In genomic region chr3:23108651-23109050, GRCh38 we compare ENCODE assay signal across 26 cellular contexts.
A peak's percentile ranks its signal among the peaks of the same experiment; 100 is the strongest.
DNase-seq lines count a peak whose midpoint lies in the region; ATAC-seq, FAIRE-seq and TF ChIP-seq lines count a peak whose summit lies in the region.
"Had no signal": no experiment of that assay in that cellular context is flagged by ENCODE, and none has a peak within 500 bp of the region (broad histone marks: within the 10 kb centered on the region; RNA-seq: fewer than 3 reads in every experiment).

No MANE protein-coding gene starts in this region.

- no peak overlapping the region for H2BK15ac ChIP-seq in IMR-90 (ENCODE audit: low read depth, low read length)

- no peak for FAIRE-seq in urothelium cell line (lab: Jason Lieb, UNC)
- FAIRE-seq: A549, D721Med, GM12878, GM19239, H54 had no signal

- H3K79me1 ChIP-seq in IMR-90 (ENCODE audit: low read depth in 1 of 2, low read length in 2 of 2), result no peaks in the 10 kb centered on the region

- BruUV-seq in IMR-90 (replicated peaks; lab: Mats Ljungman, UMichigan), result no TSS peak

- WGBS in IMR-90 (ENCODE audit: extremely low coverage in 2 of 2, insufficient read length in 1 of 2), 2 experiments, result no CpG with 5 or more reads among the region's 2 CpGs

- H2BK120ac ChIP-seq in IMR-90 (ENCODE audit: low read depth, low read length), result no peak overlapping the region

- no peaks in the 10 kb centered on the region for H3K4me1 ChIP-seq in IMR-90 (ENCODE audit: control insufficient read depth, insufficient read depth, low read length)
- H3K4me1 ChIP-seq in neural progenitor cell, result peaks cover 9% of the 10 kb centered on the region
- H3K4me1 ChIP-seq: BE2C, HAP-1 had no signal

- no peak overlapping the region for H2BK20ac ChIP-seq in IMR-90 (ENCODE audit: low read depth, low read length)

- no peak overlapping the region for H2BK5ac ChIP-seq in IMR-90 (ENCODE audit: low read depth, low read length, poor library complexity, severe bottlenecking)

- H3K79me2 ChIP-seq in neural progenitor cell (ENCODE audit: low read depth), result no peaks in the 10 kb centered on the region

- H4K91ac ChIP-seq in IMR-90 (ENCODE audit: insufficient read depth, low read depth, low read length), result no peak overlapping the region

- H3K4me3 Mint-ChIP-seq in neural progenitor cell, result no peak overlapping the region
- H3K4me3 Mint-ChIP-seq: CD14-positive monocyte; CD4-positive, alpha-beta T cell; CD8-positive, alpha-beta memory T cell; HFFc6 had no signal

- H2AFZ ChIP-seq in IMR-90 (replicated peaks; ENCODE audit: low read length, poor library complexity), result no peak overlapping the region
- peak overlapping the region; percentile 19 for H2AFZ ChIP-seq in neural progenitor cell (replicated peaks)

- no peaks in the 10 kb centered on the region for H3K9me3 Mint-ChIP-seq in neural progenitor cell
- H3K9me3 Mint-ChIP-seq: HFFc6 had no signal

- H4K20me1 ChIP-seq in IMR-90 (ENCODE audit: insufficient read depth, low read length), result no peaks in the 10 kb centered on the region
- no peaks in the 10 kb centered on the region for H4K20me1 ChIP-seq in neural progenitor cell (ENCODE audit: low read depth)
- H4K20me1 ChIP-seq: BLaER1 treated with 17β-estradiol and CSF1 and Interleukin-3, amounts not matched to agents 10 nM and 100 nM had no signal

- no peak overlapping the region for H4K5ac ChIP-seq in IMR-90 (ENCODE audit: low read depth, low read length)

- no peak overlapping the region for H3K4ac ChIP-seq in IMR-90 (ENCODE audit: low read depth, low read length)

- no peak overlapping the region for H3K18ac ChIP-seq in IMR-90 (ENCODE audit: low read depth, low read length)

- TF ChIP-seq RAD21 in IMR-90 (IDR thresholded peaks at IDR 0.05; ENCODE audit: low read length), result no peak

- H3K4me2 ChIP-seq in IMR-90 (ENCODE audit: low read depth, low read length) (no peak overlapping the region), neural progenitor cell (no peak overlapping the region)
- H3K4me2 ChIP-seq: A549; BLaER1 treated with 17β-estradiol and CSF1 and Interleukin-3, amounts not matched to agents 10 nM and 100 nM had no signal

- DNase-seq in IMR-90, result no peak
- DNase-seq in epithelial cell of esophagus (ENCODE audit: low read depth), result peak; percentile 50
- no peak for DNase-seq in neural progenitor cell (ENCODE audit: low spot score)
- DNase-seq in substantia nigra (lab: John Stamatoyannopoulos, UW), result no peak
- no peak for DNase-seq in urothelium cell line (ENCODE audit: low spot score)
- DNase-seq: 8988T; ACHN; AML-193; BE2C; CD4-positive, alpha-beta T cell; CD8-positive, alpha-beta memory T cell; DMS 273 treated with DMSO at 0.1 percent for 48 hours; DMS79; EL; GDM1; GOT3; HFFc6 had no signal

- H2AK5ac ChIP-seq in IMR-90 (ENCODE audit: low read depth, low read length), result no peak overlapping the region

- peaks cover 4% of the 10 kb centered on the region for H3K27me3 ChIP-seq in IMR-90 (ENCODE audit: control insufficient read depth, insufficient read depth, low read length)
- H3K27me3 ChIP-seq in neural progenitor cell, result no peaks in the 10 kb centered on the region
- H3K27me3 ChIP-seq: BE2C; BLaER1 treated with 17β-estradiol and CSF1 and Interleukin-3, amounts not matched to agents 10 nM and 100 nM had no signal

- no peak overlapping the region for H3K27ac Mint-ChIP-seq in neural progenitor cell
- H3K27ac Mint-ChIP-seq: CD4-positive, alpha-beta T cell; CD8-positive, alpha-beta memory T cell; HFFc6 had no signal

- no peak overlapping the region for H3K14ac ChIP-seq in IMR-90 (replicated peaks; ENCODE audit: low read depth, low read length)

- no peak overlapping the region for H3K27ac ChIP-seq in IMR-90 (ENCODE audit: insufficient read depth, low read length)
- H3K27ac ChIP-seq in neural progenitor cell, result no peak overlapping the region
- no peak overlapping the region for H3K27ac ChIP-seq in substantia nigra (ENCODE audit: low read depth, low read length, poor library complexity, severe bottlenecking)
- H3K27ac ChIP-seq: A549; BLaER1 treated with 17β-estradiol and CSF1 and Interleukin-3, amounts not matched to agents 10 nM and 100 nM had no signal

- TF ChIP-seq CTCF in IMR-90 (conservative IDR thresholded peaks at IDR 0.05; ENCODE audit: low read depth, low read length) (no peak), epithelial cell of esophagus (IDR thresholded peaks at IDR 0.05; ENCODE audit: insufficient read depth, low read depth, low read length, missing control alignments) (no peak), neural progenitor cell (IDR thresholded peaks at IDR 0.05) (no peak)

- peaks cover 2% of the 10 kb centered on the region for H3K27me3 Mint-ChIP-seq in neural progenitor cell (ENCODE audit: insufficient read depth, low read depth)
- H3K27me3 Mint-ChIP-seq: CD4-positive, alpha-beta T cell; CD8-positive, alpha-beta memory T cell had no signal

- CTCF ChIA-PET in IMR-90 (lab: Yijun Ruan, JAX), result no interaction called here

- H3K23ac ChIP-seq in IMR-90 (ENCODE audit: low read depth, low read length), result no peak overlapping the region

- TF ChIP-seq POLR2A in IMR-90 (IDR thresholded peaks at IDR 0.05; ENCODE audit: low read depth, low read length), result no peak

- peaks cover 11% of the 10 kb centered on the region for H3F3A ChIP-seq in neural progenitor cell (ENCODE audit: low read depth)

- H3K9me3 ChIP-seq in IMR-90 (ENCODE audit: control insufficient read depth, insufficient read depth, low read length) (no peaks in the 10 kb centered on the region), neural progenitor cell (ENCODE audit: low read depth) (no peaks in the 10 kb centered on the region)
- H3K9me3 ChIP-seq: A549; BE2C; BLaER1 treated with 17β-estradiol and CSF1 and Interleukin-3, amounts not matched to agents 10 nM and 100 nM; HAP-1 had no signal

- H3K9me1 ChIP-seq in IMR-90 (ENCODE audit: insufficient read depth, low read length), result no peaks in the 10 kb centered on the region

- no peak overlapping the region for H2AK9ac ChIP-seq in IMR-90 (replicated peaks; ENCODE audit: low read depth, low read length, poor library complexity)

- intact Hi-C loops in IMR-90 (cut with micrococcal nuclease), result no loop called here

- H3K4me1 Mint-ChIP-seq in neural progenitor cell, result peaks cover 14% of the 10 kb centered on the region

- POLR2A ChIA-PET in IMR-90 (lab: Charles Lee; ENCODE audit: unreplicated experiment), result no interaction called here

- no peak overlapping the region for H3K56ac ChIP-seq in IMR-90 (ENCODE audit: extremely low read depth, insufficient read depth, low read length)

- in situ Hi-C loops in IMR-90 (cut with MboI; ENCODE audit: low sequenced_read_pairs), result no loop called here

- no peak overlapping the region for H4K8ac ChIP-seq in IMR-90 (ENCODE audit: low read depth in 2 of 2, low read length in 2 of 2)

- H3K36me3 Mint-ChIP-seq in neural progenitor cell, result no peaks in the 10 kb centered on the region
- H3K36me3 Mint-ChIP-seq: CD14-positive monocyte; CD8-positive, alpha-beta memory T cell had no signal

- no peak overlapping the region for H3K9ac ChIP-seq in IMR-90 (ENCODE audit: low read depth, low read length)
- H3K9ac ChIP-seq in neural progenitor cell, result no peak overlapping the region
- H3K9ac ChIP-seq: BLaER1 treated with 17β-estradiol and CSF1 and Interleukin-3, amounts not matched to agents 10 nM and 100 nM had no signal

- no peak overlapping the region for H3K4me3 ChIP-seq in IMR-90 (ENCODE audit: insufficient read depth, low read depth, low read length)
- no peak overlapping the region for H3K4me3 ChIP-seq in epithelial cell of esophagus (ENCODE audit: low read length)
- H3K4me3 ChIP-seq in neural progenitor cell, result no peak overlapping the region
- H3K4me3 ChIP-seq: A549; BLaER1 treated with 17β-estradiol and CSF1 and Interleukin-3, amounts not matched to agents 10 nM and 100 nM; GM12878; HAP-1 had no signal

- H3K36me3 ChIP-seq in IMR-90 (ENCODE audit: control insufficient read depth, insufficient read depth, low read length), result no peaks in the 10 kb centered on the region
- no peaks in the 10 kb centered on the region for H3K36me3 ChIP-seq in neural progenitor cell
- H3K36me3 ChIP-seq: BE2C; BLaER1 treated with 17β-estradiol and CSF1 and Interleukin-3, amounts not matched to agents 10 nM and 100 nM; HAP-1 had no signal

- ATAC-seq in IMR-90 (ENCODE audit: low read depth), result no peak
- no peak for ATAC-seq in HG03520 (IDR thresholded peaks at IDR 0.05; ENCODE audit: unreplicated experiment)
- ATAC-seq: A549, GM12878 had no signal

- dilution Hi-C loops in IMR-90 (cut with HindIII; ENCODE audit: low sequenced_read_pairs, unreplicated experiment), result no loop called here

TF ChIP-seq in IMR-90, 13 proteins besides CTCF, POLR2A, EP300 and RAD21:
- TF ChIP-seq CEBPB (IDR thresholded peaks at IDR 0.05; ENCODE audit: low read depth, low read length) (peak; percentile 33; the same call in 1 of the 2 replicates), ELK1 (IDR thresholded peaks at IDR 0.05; ENCODE audit: borderline replicate concordance, low read depth, low read length) (no peak)
